In genomic region chr22:30236875-30237274, GRCh38 we compare ENCODE assay signal across 17 cellular contexts. TPM values are rescaled to one million over a fixed set of nuclear protein-coding genes. Genes with fewer than 3 reads are reported as not detected.
DNase-seq lines count a peak whose midpoint lies in the region; ATAC-seq, FAIRE-seq and TF ChIP-seq lines count a peak whose summit lies in the region.
"Had no signal": no experiment of that assay in that cellular context is flagged by ENCODE, and none has a peak within 500 bp of the region (broad histone marks: within the 10 kb centered on the region; RNA-seq: fewer than 3 reads in every experiment).

No MANE protein-coding gene starts in this region.

- H3K4me3 Mint-ChIP-seq in astrocyte (ENCODE audit: unreplicated experiment) = peak overlapping the region; percentile 35
- H3K4me3 Mint-ChIP-seq in osteocyte (ENCODE audit: unreplicated experiment) = no peak overlapping the region
- H3K4me3 Mint-ChIP-seq: CD14-positive monocyte had no signal

- CTCF ChIA-PET in IMR-90 (lab: Yijun Ruan, JAX) = interaction anchor here (0.6 to 0.8 kb wide), 2 partner anchors 18 to 129 kb away, joined by 3 read pairs; no protein-coding TSS in a partner anchor

- peak overlapping the region; percentile 96 for H3K14ac ChIP-seq in IMR-90 (replicated peaks; ENCODE audit: low read depth, low read length)

- H3K23ac ChIP-seq in IMR-90 (ENCODE audit: low read depth, low read length) = peak overlapping the region; percentile 11; the same call in 1 of the 2 replicates

- H2AK5ac ChIP-seq in IMR-90 (ENCODE audit: low read depth, low read length) = peak overlapping the region; percentile 97

- peak overlapping the region; percentile 90 for H3K18ac ChIP-seq in IMR-90 (ENCODE audit: low read depth, low read length)

- peaks cover 7% of the 10 kb centered on the region for H3K36me3 Mint-ChIP-seq in astrocyte (ENCODE audit: low read depth, unreplicated experiment)
- no peaks in the 10 kb centered on the region for H3K36me3 Mint-ChIP-seq in osteocyte (ENCODE audit: unreplicated experiment)
- H3K36me3 Mint-ChIP-seq: CD14-positive monocyte had no signal

- no peak for TF ChIP-seq RAD21 in IMR-90 (IDR thresholded peaks at IDR 0.05; ENCODE audit: low read length)

- H3K4me1 ChIP-seq in BLaER1 (peaks cover 65% of the 10 kb centered on the region), IMR-90 (ENCODE audit: control insufficient read depth, insufficient read depth, low read length) (peaks cover 45% of the 10 kb centered on the region), astrocyte (ENCODE audit: insufficient read depth, low read length) (peaks cover 78% of the 10 kb centered on the region)

- H2AFZ ChIP-seq in IMR-90 (replicated peaks; ENCODE audit: low read length, poor library complexity) (no peak overlapping the region), astrocyte (ENCODE audit: low read depth, low read length) (no peak overlapping the region)

- H3K79me1 ChIP-seq in IMR-90 (ENCODE audit: low read depth in 1 of 2, low read length in 2 of 2) = peaks cover 0 to 14% of the 10 kb centered on the region in 2 experiments; a peak in 2 of 4 replicates

- TF ChIP-seq CTCF in IMR-90 (conservative IDR thresholded peaks at IDR 0.05; ENCODE audit: low read depth, low read length) = no peak
- no peak for TF ChIP-seq CTCF in astrocyte (IDR thresholded peaks at IDR 0.05; ENCODE audit: insufficient read depth, low read depth, low read length)
- no peak for TF ChIP-seq CTCF in osteocyte (IDR thresholded peaks at IDR 0.05)

- BruUV-seq in IMR-90 (replicated peaks; lab: Mats Ljungman, UMichigan) = no TSS peak

- H3K36me3 ChIP-seq in BLaER1 = no peaks in the 10 kb centered on the region
- peaks cover 15% of the 10 kb centered on the region for H3K36me3 ChIP-seq in IMR-90 (ENCODE audit: control insufficient read depth, insufficient read depth, low read length)
- H3K36me3 ChIP-seq in astrocyte (ENCODE audit: insufficient read depth, low read length) = peaks cover 5% of the 10 kb centered on the region

- peak overlapping the region; percentile 78 for H2BK15ac ChIP-seq in IMR-90 (ENCODE audit: low read depth, low read length)

- no peak overlapping the region for H3K4me3 ChIP-seq in BLaER1
- no peak overlapping the region for H3K4me3 ChIP-seq in IMR-90 (ENCODE audit: insufficient read depth, low read depth, low read length)
- no peak overlapping the region for H3K4me3 ChIP-seq in astrocyte (ENCODE audit: insufficient read depth, low read depth, low read length)

- H3K56ac ChIP-seq in IMR-90 (ENCODE audit: extremely low read depth, insufficient read depth, low read length) = no peak overlapping the region

- H3K27ac ChIP-seq in BLaER1 (no peak overlapping the region), IMR-90 (ENCODE audit: insufficient read depth, low read length) (peak overlapping the region; percentile 91; the same call in 1 of the 2 replicates), astrocyte (ENCODE audit: low read depth, low read length) (peak overlapping the region; percentile 92)

- dilution Hi-C loops in IMR-90 (cut with HindIII; ENCODE audit: low sequenced_read_pairs, unreplicated experiment) = no loop called here

- ATAC-seq in IMR-90 (ENCODE audit: low read depth) = no peak

- DNase-seq in IMR-90 (no peak), astrocyte (ENCODE audit: low read depth) (no peak), osteocyte (ENCODE audit: extremely low spot score, unreplicated experiment) (no peak), SK-N-DZ (ENCODE audit: low spot score) (no peak), NCI-H1092 (lab: John Stamatoyannopoulos, UW) (no peak), RPMI8226 (no peak)
- DNase-seq: COR-L47; NCI-H1436 treated with DMSO at 0.1 percent for 48 hours; NCI-H2227 treated with DMSO at 0.1 percent for 48 hours; NCI-H526 treated with DMSO at 0.1 percent for 48 hours; NK-92 treated with Interleukin-12 subunit alpha and Interleukin-12 subunit beta, amount 100 ng/mL, for 24 hours; Right ventricle myocardium superior had no signal

- no peaks in the 10 kb centered on the region for H4K20me1 ChIP-seq in BLaER1
- no peaks in the 10 kb centered on the region for H4K20me1 ChIP-seq in IMR-90 (ENCODE audit: insufficient read depth, low read length)
- peaks cover 6% of the 10 kb centered on the region for H4K20me1 ChIP-seq in astrocyte (ENCODE audit: insufficient read depth, low read length)

- H3K9me3 Mint-ChIP-seq in astrocyte (ENCODE audit: unreplicated experiment) (no peaks in the 10 kb centered on the region), osteocyte (ENCODE audit: unreplicated experiment) (no peaks in the 10 kb centered on the region)

- peak overlapping the region; percentile 87 for H4K5ac ChIP-seq in IMR-90 (ENCODE audit: low read depth, low read length)

- peak overlapping the region; percentile 98 to 99 for H4K8ac ChIP-seq in IMR-90 (ENCODE audit: low read depth in 2 of 2, low read length in 2 of 2)

- in situ Hi-C loops in IMR-90 (cut with MboI; ENCODE audit: low sequenced_read_pairs) = no loop called here

- H3K9ac ChIP-seq in BLaER1 (no peak overlapping the region), IMR-90 (ENCODE audit: low read depth, low read length) (no peak overlapping the region), astrocyte (ENCODE audit: low read length) (peak overlapping the region; percentile 76)

- peak; percentile 22; the same call in 1 of the 2 replicates for TF ChIP-seq POLR2A in IMR-90 (IDR thresholded peaks at IDR 0.05; ENCODE audit: low read depth, low read length)

- H3K4me2 ChIP-seq in BLaER1 (peak overlapping the region; percentile 79), IMR-90 (ENCODE audit: low read depth, low read length) (no peak overlapping the region), astrocyte (ENCODE audit: low read length) (no peak overlapping the region)

- peak overlapping the region; percentile 85 for H2AK9ac ChIP-seq in IMR-90 (replicated peaks; ENCODE audit: low read depth, low read length, poor library complexity)

- peak overlapping the region; percentile 98 for H3K4ac ChIP-seq in IMR-90 (ENCODE audit: low read depth, low read length)

- intact Hi-C loops in IMR-90 (cut with micrococcal nuclease) = loop anchor here (1.0 to 5.0 kb wide), 2 partner anchors 40 to 129 kb away; no protein-coding TSS in a partner anchor

- H3K79me2 ChIP-seq in astrocyte (ENCODE audit: insufficient read depth, low read length) = peaks cover 9% of the 10 kb centered on the region

- no peaks in the 10 kb centered on the region for H3K9me3 ChIP-seq in BLaER1
- H3K9me3 ChIP-seq in IMR-90 (ENCODE audit: control insufficient read depth, insufficient read depth, low read length) = no peaks in the 10 kb centered on the region
- H3K9me3 ChIP-seq in astrocyte (ENCODE audit: insufficient read depth, low read depth, low read length) = no peaks in the 10 kb centered on the region

- H3K9me1 ChIP-seq in IMR-90 (ENCODE audit: insufficient read depth, low read length) = peaks cover 8% of the 10 kb centered on the region

- H2BK5ac ChIP-seq in IMR-90 (ENCODE audit: low read depth, low read length, poor library complexity, severe bottlenecking) = peak overlapping the region; percentile 87

- peak overlapping the region; percentile 87 for H3K27ac Mint-ChIP-seq in astrocyte (ENCODE audit: unreplicated experiment)
- peak overlapping the region; percentile 90 for H3K27ac Mint-ChIP-seq in osteocyte (ENCODE audit: unreplicated experiment)
- H3K27ac Mint-ChIP-seq: CD14-positive monocyte had no signal

- H3K27me3 Mint-ChIP-seq in astrocyte (ENCODE audit: low read depth, unreplicated experiment) (no peaks in the 10 kb centered on the region), osteocyte (ENCODE audit: unreplicated experiment) (no peaks in the 10 kb centered on the region)

- H3K27me3 ChIP-seq in BLaER1 (no peaks in the 10 kb centered on the region), IMR-90 (ENCODE audit: control insufficient read depth, insufficient read depth, low read length) (no peaks in the 10 kb centered on the region), astrocyte (ENCODE audit: insufficient read depth, low read length) (no peaks in the 10 kb centered on the region)

- H2BK20ac ChIP-seq in IMR-90 (ENCODE audit: low read depth, low read length) = peak overlapping the region; percentile 96

- peak overlapping the region; percentile 99 for H4K91ac ChIP-seq in IMR-90 (ENCODE audit: insufficient read depth, low read depth, low read length)

- no peak for FAIRE-seq in astrocyte (lab: Jason Lieb, UNC)
- FAIRE-seq: GM18507, GM19239 had no signal

- POLR2A ChIA-PET in IMR-90 (lab: Charles Lee; ENCODE audit: unreplicated experiment) = interaction anchor here (1.2 kb wide), 1 partner anchor 32 kb away, joined by 4 read pairs; no protein-coding TSS in a partner anchor

- WGBS in IMR-90 (ENCODE audit: extremely low coverage in 2 of 2, insufficient read length in 1 of 2), 2 experiments = 100% methylated on average over 4 of the region's 5 CpGs; no CpG with 5 or more reads in 1 of the 2 experiments

- H3K4me1 Mint-ChIP-seq in astrocyte (ENCODE audit: low read depth, unreplicated experiment) (peaks cover 58% of the 10 kb centered on the region), osteocyte (ENCODE audit: unreplicated experiment) (peaks cover 70% of the 10 kb centered on the region)
- H3K4me1 Mint-ChIP-seq: CD14-positive monocyte had no signal

- H2BK120ac ChIP-seq in IMR-90 (ENCODE audit: low read depth, low read length) = peak overlapping the region; percentile 99

TF ChIP-seq in IMR-90, 13 proteins besides CTCF, POLR2A, EP300 and RAD21 (continues in another document):
- no peak for TF ChIP-seq NFE2L2 (IDR thresholded peaks at IDR 0.05; ENCODE audit: low read depth, low read length)

RNA-seq across cellular contexts. Expression of gene LIF, which starts 9.7 kb away (rescaled TPM):
- total RNA-seq in IMR-90 (2012; rRNA removed) = 79.4 and 130 TPM in 2 replicates
- polyA plus RNA-seq in IMR-90 (2012; rRNA removed) = 203 and 214 TPM in 2 replicates
- polyA plus RNA-seq in IMR-90 (2012; cell fraction: cytosol; rRNA removed) = 41.6 and 110 TPM in 2 replicates
- 1,609 and 2,085 TPM in 2 replicates for polyA plus RNA-seq in IMR-90 (2012; cell fraction: nucleus; rRNA removed; ENCODE audit: low replicate concordance)
- 63.3 and 100 TPM in 2 replicates for total RNA-seq in astrocyte
- 13.7 and 15.5 TPM in 2 replicates for total RNA-seq in osteocyte
- polyA plus RNA-seq in SK-N-DZ (2014; cell fraction: cytosol; rRNA removed) = not detected in 2 replicates
- 0.04 TPM in 1 of 2 replicates, not detected in the other for polyA plus RNA-seq in SK-N-DZ (2014; cell fraction: nucleus; rRNA removed)
- polyA plus RNA-seq: CD14-positive monocyte had no signal

RNA-seq across cellular contexts. Expression of gene OSM, which starts 29.8 kb away (rescaled TPM):
- not detected in 2 replicates for total RNA-seq in IMR-90 (2012; rRNA removed)
- polyA plus RNA-seq in IMR-90 (2012; rRNA removed) = not detected in 2 replicates
- polyA plus RNA-seq in IMR-90 (2012; cell fraction: cytosol; rRNA removed) = 0.07 TPM in 1 of 2 replicates, not detected in the other
- 0.42 and 0.81 TPM in 2 replicates for polyA plus RNA-seq in IMR-90 (2012; cell fraction: nucleus; rRNA removed; ENCODE audit: low replicate concordance)
- not detected in 2 replicates for total RNA-seq in astrocyte
- not detected in 2 replicates for total RNA-seq in osteocyte
- not detected in 2 replicates for polyA plus RNA-seq in SK-N-DZ (2014; cell fraction: cytosol; rRNA removed)
- polyA plus RNA-seq in SK-N-DZ (2014; cell fraction: nucleus; rRNA removed) = not detected in 2 replicates
- total RNA-seq: HT1080 had no signal

RNA-seq across cellular contexts. Expression of gene CASTOR1, which starts 52.4 kb away (rescaled TPM):
- total RNA-seq in IMR-90 (2012; rRNA removed) = 10.6 and 11.7 TPM in 2 replicates
- 23.5 and 26.9 TPM in 2 replicates for polyA plus RNA-seq in IMR-90 (2012; rRNA removed)
- 11.4 and 33.1 TPM in 2 replicates for polyA plus RNA-seq in IMR-90 (2012; cell fraction: cytosol; rRNA removed)
- 55.8 and 106 TPM in 2 replicates for polyA plus RNA-seq in IMR-90 (2012; cell fraction: nucleus; rRNA removed; ENCODE audit: low replicate concordance)
- total RNA-seq in astrocyte = 15.2 and 16.2 TPM in 2 replicates
- 11.8 and 12.2 TPM in 2 replicates for total RNA-seq in osteocyte
- polyA plus RNA-seq in SK-N-DZ (2014; cell fraction: cytosol; rRNA removed) = 3.2 and 4.1 TPM in 2 replicates
- 7.9 and 11.9 TPM in 2 replicates for polyA plus RNA-seq in SK-N-DZ (2014; cell fraction: nucleus; rRNA removed)
